Comparison of ENCODE assay signal across 1 cellular context in genomic region chr7:94972296-94972695, GRCh38.
TF ChIP-seq lines count a peak whose summit lies in the region.

No MANE protein-coding gene starts in this region.

TF ChIP-seq in HepG2, 621 proteins besides CTCF, POLR2A, EP300 and RAD21 (continued from another document and continues in another):
- 0 out of 2 replicates have a peak, but pooled peaks have one; percentile 30 for TF ChIP-seq TFE3 (CRISPR knock-in tag; IDR thresholded peaks at IDR 0.05)
- TF ChIP-seq FOXO1 (CRISPR knock-in tag; IDR thresholded peaks at IDR 0.05) = peak; percentile 53; the same call in 1 of the 2 replicates
- TF ChIP-seq CBFB (CRISPR knock-in tag; IDR thresholded peaks at IDR 0.05) = no peak
- TF ChIP-seq MED1 (CRISPR knock-in tag; IDR thresholded peaks at IDR 0.05) = 0 out of 2 replicates have a peak, but pooled peaks have one; percentile 28
- no peak for TF ChIP-seq HDAC1 (CRISPR knock-in tag; IDR thresholded peaks at IDR 0.05)
- TF ChIP-seq EED (CRISPR knock-in tag; IDR thresholded peaks at IDR 0.05) = no peak
- peak; percentile 58; the same call in 1 of the 2 replicates for TF ChIP-seq GFI1 (CRISPR knock-in tag; IDR thresholded peaks at IDR 0.05; ENCODE audit: borderline replicate concordance)
- no peak for TF ChIP-seq FOXK2 (IDR thresholded peaks at IDR 0.05)
- 0 out of 2 replicates have a peak, but pooled peaks have one; percentile 32 for TF ChIP-seq HMG20B (CRISPR knock-in tag; conservative IDR thresholded peaks at IDR 0.05)
- TF ChIP-seq ZFP91 (CRISPR knock-in tag; IDR thresholded peaks at IDR 0.05; ENCODE audit: borderline replicate concordance) = no peak
- no peak for TF ChIP-seq CHD4 (IDR thresholded peaks at IDR 0.05; ENCODE audit: borderline replicate concordance, low read length)
- TF ChIP-seq ZNF777 (CRISPR knock-in tag; IDR thresholded peaks at IDR 0.05) = no peak
- TF ChIP-seq ZKSCAN5 (CRISPR knock-in tag; IDR thresholded peaks at IDR 0.05) = no peak
- TF ChIP-seq NFIC (IDR thresholded peaks at IDR 0.05; ENCODE audit: low read length) = peak; percentile 70; the same call in 1 of the 2 replicates
- no peak for TF ChIP-seq RFX5 (IDR thresholded peaks at IDR 0.05; ENCODE audit: low read depth, low read length)
- TF ChIP-seq TIGD3 (CRISPR knock-in tag; IDR thresholded peaks at IDR 0.05; ENCODE audit: borderline replicate concordance) = no peak
- no peak for TF ChIP-seq RNF219 (CRISPR knock-in tag; IDR thresholded peaks at IDR 0.05)
- TF ChIP-seq ZNF691 (CRISPR knock-in tag; IDR thresholded peaks at IDR 0.05; ENCODE audit: borderline replicate concordance, low read depth) = no peak
- TF ChIP-seq PATZ1 (CRISPR knock-in tag; IDR thresholded peaks at IDR 0.05) = 0 out of 2 replicates have a peak, but pooled peaks have one; percentile 11
- TF ChIP-seq ZSCAN30 (CRISPR knock-in tag; IDR thresholded peaks at IDR 0.05) = no peak
- no peak for TF ChIP-seq CCAR2 (optimal IDR thresholded peaks at IDR 0.05; ENCODE audit: low read depth, low read length)
- no peak for TF ChIP-seq ZNF598 (CRISPR knock-in tag; IDR thresholded peaks at IDR 0.05; ENCODE audit: borderline replicate concordance)
- no peak for TF ChIP-seq RAD51 (IDR thresholded peaks at IDR 0.05; ENCODE audit: borderline replicate concordance)
- TF ChIP-seq TP53 (CRISPR knock-in tag; conservative IDR thresholded peaks at IDR 0.05) = no peak
- peak; percentile 72 for TF ChIP-seq FOSL2 (CRISPR knock-in tag; IDR thresholded peaks at IDR 0.05)
- no peak for TF ChIP-seq ZNF329 (CRISPR knock-in tag; IDR thresholded peaks at IDR 0.05; ENCODE audit: low read depth)
- TF ChIP-seq RBAK (CRISPR knock-in tag; IDR thresholded peaks at IDR 0.05) = no peak
- TF ChIP-seq ARID2 (CRISPR knock-in tag; IDR thresholded peaks at IDR 0.05; ENCODE audit: borderline replicate concordance) = no peak
- TF ChIP-seq SKI (IDR thresholded peaks at IDR 0.05; ENCODE audit: partially characterized antibody) = peak; percentile 42
- no peak for TF ChIP-seq ZSCAN31 (CRISPR knock-in tag; IDR thresholded peaks at IDR 0.05; ENCODE audit: low read depth)
- TF ChIP-seq CBX2 (IDR thresholded peaks at IDR 0.05; ENCODE audit: low read depth, low read length) = no peak
- TF ChIP-seq CBX2 (CRISPR knock-in tag; IDR thresholded peaks at IDR 0.05; ENCODE audit: low read depth) = no peak
- TF ChIP-seq GMEB1 (CRISPR knock-in tag; IDR thresholded peaks at IDR 0.05; ENCODE audit: borderline replicate concordance) = no peak
- no peak for TF ChIP-seq STAT6 (CRISPR knock-in tag; IDR thresholded peaks at IDR 0.05; ENCODE audit: borderline replicate concordance)
- TF ChIP-seq ZFP82 (CRISPR knock-in tag; IDR thresholded peaks at IDR 0.05; ENCODE audit: borderline replicate concordance) = no peak
- no peak for TF ChIP-seq TARDBP (CRISPR knock-in tag; IDR thresholded peaks at IDR 0.05)
- no peak for TF ChIP-seq LCORL (IDR thresholded peaks at IDR 0.05)
- TF ChIP-seq LCORL (CRISPR knock-in tag; IDR thresholded peaks at IDR 0.05) = no peak
- no peak for TF ChIP-seq ZNF562 (CRISPR knock-in tag; IDR thresholded peaks at IDR 0.05; ENCODE audit: borderline replicate concordance)
- no peak for TF ChIP-seq RARG (CRISPR knock-in tag; IDR thresholded peaks at IDR 0.05; ENCODE audit: low read depth)
- no peak for TF ChIP-seq CREB1 (IDR thresholded peaks at IDR 0.05)
- TF ChIP-seq CREB1 (CRISPR knock-in tag; IDR thresholded peaks at IDR 0.05) = 0 out of 2 replicates have a peak, but pooled peaks have one; percentile 30
- no peak for TF ChIP-seq ZC3H4 (CRISPR knock-in tag; IDR thresholded peaks at IDR 0.05; ENCODE audit: borderline replicate concordance)
- no peak for TF ChIP-seq POLR2AphosphoS5 (IDR thresholded peaks at IDR 0.05; ENCODE audit: low read depth, low read length)
- TF ChIP-seq JUND (CRISPR knock-in tag; IDR thresholded peaks at IDR 0.05) = no peak
- TF ChIP-seq ZKSCAN8 (CRISPR knock-in tag; IDR thresholded peaks at IDR 0.05; ENCODE audit: borderline replicate concordance) = 0 out of 2 replicates have a peak, but pooled peaks have one; percentile 24
- no peak for TF ChIP-seq GPN1 (CRISPR knock-in tag; IDR thresholded peaks at IDR 0.05; ENCODE audit: borderline replicate concordance)
- TF ChIP-seq NR2C2 (CRISPR knock-in tag; IDR thresholded peaks at IDR 0.05; ENCODE audit: borderline replicate concordance) = 0 out of 2 replicates have a peak, but pooled peaks have one; percentile 18
- no peak for TF ChIP-seq SETDB1 (CRISPR knock-in tag; IDR thresholded peaks at IDR 0.05; ENCODE audit: borderline replicate concordance)
- TF ChIP-seq SNRNP70 (IDR thresholded peaks at IDR 0.05; ENCODE audit: low read depth, low read length) = no peak
- no peak for TF ChIP-seq ZNF639 (CRISPR knock-in tag; conservative IDR thresholded peaks at IDR 0.05)
- no peak for TF ChIP-seq FIP1L1 (IDR thresholded peaks at IDR 0.05; ENCODE audit: borderline replicate concordance, insufficient read depth, low read depth, low read length)
- TF ChIP-seq DNMT1 (CRISPR knock-in tag; IDR thresholded peaks at IDR 0.05) = no peak
- TF ChIP-seq ZNF589 (CRISPR knock-in tag; conservative IDR thresholded peaks at IDR 0.05) = no peak
- no peak for TF ChIP-seq MAF1 (CRISPR knock-in tag; IDR thresholded peaks at IDR 0.05; ENCODE audit: borderline replicate concordance)
- 0 out of 2 replicates have a peak, but pooled peaks have one; percentile 10 for TF ChIP-seq HNF4A (CRISPR knock-in tag; IDR thresholded peaks at IDR 0.05)
- TF ChIP-seq ZNF10 (CRISPR knock-in tag; IDR thresholded peaks at IDR 0.05; ENCODE audit: borderline replicate concordance, low read depth) = no peak
- TF ChIP-seq TEAD3 (CRISPR knock-in tag; optimal IDR thresholded peaks at IDR 0.05; ENCODE audit: borderline replicate concordance) = peak; percentile 77
